In the genomic region with DNA sequence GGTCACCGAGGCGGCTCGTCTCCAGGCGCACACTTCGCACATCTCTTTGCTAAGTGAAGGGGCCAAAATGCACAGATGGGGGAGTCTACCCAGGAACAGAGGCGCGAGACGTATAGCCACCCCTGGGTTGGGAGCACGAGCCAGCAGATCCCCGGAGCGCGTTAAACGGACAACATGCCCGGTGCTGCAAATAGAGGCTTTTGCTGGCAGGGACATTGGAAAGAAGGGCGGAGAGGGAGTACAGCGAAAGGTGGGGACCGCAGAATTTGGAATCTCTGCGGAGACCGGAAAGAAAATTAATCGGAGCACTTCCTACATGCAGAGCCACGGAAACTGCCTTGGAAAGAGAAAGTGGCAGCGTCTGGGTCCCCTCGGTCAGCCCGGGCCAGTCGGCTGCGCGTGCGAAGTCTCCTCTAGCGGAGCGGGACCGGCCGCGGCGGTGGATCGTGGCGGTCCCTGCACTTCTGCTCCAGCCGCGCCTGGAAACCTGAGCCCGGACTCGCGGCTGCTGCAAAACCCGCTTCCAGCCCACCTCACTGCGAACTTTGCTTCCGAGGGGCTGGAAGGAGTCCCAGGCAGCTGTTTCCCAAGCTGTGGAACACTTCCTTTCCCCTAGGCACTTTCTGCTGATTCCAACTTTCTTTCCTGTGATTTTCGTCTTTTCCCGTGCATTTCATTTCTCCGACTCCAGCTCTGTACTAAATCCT, we compare ENCODE assay signal across 8 cellular contexts.
A peak's percentile ranks its signal among the peaks of the same experiment; 100 is the strongest.
DNase-seq lines count a peak whose midpoint lies in the region; ATAC-seq, FAIRE-seq and TF ChIP-seq lines count a peak whose summit lies in the region.

No MANE protein-coding gene starts in this region.

- H3K27ac ChIP-seq in cingulate gyrus (ENCODE audit: low read depth, low read length) = peak overlapping the region; percentile 96
- H3K27ac ChIP-seq in layer of hippocampus (ENCODE audit: low read depth, low read length) = peak overlapping the region; percentile 93

- peak; percentile 37 for ATAC-seq in GM21447 (IDR thresholded peaks at IDR 0.05; ENCODE audit: unreplicated experiment)
- ATAC-seq in SK-N-SH treated with all-trans-retinoic acid at 6 μM for 48 hours = peak; percentile 55

- FAIRE-seq in HTR-8/SVneo (lab: Jason Lieb, UNC) = no peak

- DNase-seq in EH (ENCODE audit: low read depth) (peak; percentile 70), HTR-8/SVneo (ENCODE audit: insufficient read length, low spot score) (peak; percentile 22), epidermal melanocyte (ENCODE audit: insufficient read length, low spot score) (no peak)
- peak in 3 of 4 experiments; percentile 3 to 13 (median 7) for DNase-seq in stimulated activated CD4-positive, alpha-beta T cell treated with anti-CD3 and anti-CD28 coated beads, Interleukin-1b, Interleukin-23, amount 100 ng/mL, for 24 hours (ENCODE audit: low read depth in 4 of 4, low spot score in 1 of 4)

- no peaks in the 10 kb centered on the region for H3K27me3 ChIP-seq in layer of hippocampus (ENCODE audit: control insufficient read depth, insufficient read depth, low read length)

TF ChIP-seq in SK-N-SH treated with all-trans-retinoic acid at 6 μM for 48 hours, 23 proteins besides CTCF, POLR2A, EP300 and RAD21:
- TF ChIP-seq, protein P1, sequence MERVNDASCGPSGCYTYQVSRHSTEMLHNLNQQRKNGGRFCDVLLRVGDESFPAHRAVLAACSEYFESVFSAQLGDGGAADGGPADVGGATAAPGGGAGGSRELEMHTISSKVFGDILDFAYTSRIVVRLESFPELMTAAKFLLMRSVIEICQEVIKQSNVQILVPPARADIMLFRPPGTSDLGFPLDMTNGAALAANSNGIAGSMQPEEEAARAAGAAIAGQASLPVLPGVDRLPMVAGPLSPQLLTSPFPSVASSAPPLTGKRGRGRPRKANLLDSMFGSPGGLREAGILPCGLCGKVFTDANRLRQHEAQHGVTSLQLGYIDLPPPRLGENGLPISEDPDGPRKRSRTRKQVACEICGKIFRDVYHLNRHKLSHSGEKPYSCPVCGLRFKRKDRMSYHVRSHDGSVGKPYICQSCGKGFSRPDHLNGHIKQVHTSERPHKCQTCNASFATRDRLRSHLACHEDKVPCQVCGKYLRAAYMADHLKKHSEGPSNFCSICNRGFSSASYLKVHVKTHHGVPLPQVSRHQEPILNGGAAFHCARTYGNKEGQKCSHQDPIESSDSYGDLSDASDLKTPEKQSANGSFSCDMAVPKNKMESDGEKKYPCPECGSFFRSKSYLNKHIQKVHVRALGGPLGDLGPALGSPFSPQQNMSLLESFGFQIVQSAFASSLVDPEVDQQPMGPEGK (CRISPR knock-in tag; IDR thresholded peaks at IDR 0.05; ENCODE audit: borderline replicate concordance) = 0 out of 2 replicates have a peak, but pooled peaks have one; percentile 1
- TF ChIP-seq ZC3H10 (CRISPR knock-in tag; IDR thresholded peaks at IDR 0.05) = no peak
